18 cellular contexts compared by ENCODE assay signal in genomic region chr13:99384468-99384867, GRCh38.
A peak's percentile ranks its signal among the peaks of the same experiment; 100 is the strongest.
DNase-seq lines count a peak whose midpoint lies in the region; ATAC-seq and TF ChIP-seq lines count a peak whose summit lies in the region.
"Had no signal": no experiment of that assay in that cellular context is flagged by ENCODE, and none has a peak within 500 bp of the region (broad histone marks: within the 10 kb centered on the region; RNA-seq: fewer than 3 reads in every experiment).

No MANE protein-coding gene starts in this region.

- POLR2A ChIA-PET in activated CD4-positive, alpha-beta memory T cell treated with anti-CD3 and anti-CD28 coated beads, Interleukin-2, amount 10 ng/mL, durations not matched to agents 7 days and 5 days (lab: Charles Lee) = interaction anchor here (0.7 to 5.1 kb wide), 6 partner anchors 30 to 133 kb away, joined by 3 to 100 read pairs (median 17); partner anchors contain the start of gene GPR183

- H3K4me2 ChIP-seq in mammary epithelial cell (ENCODE audit: insufficient read depth, low read depth, low read length) = no peak overlapping the region

- H3K9me3 Mint-ChIP-seq in activated CD4-positive, alpha-beta memory T cell treated with anti-CD3 and anti-CD28 coated beads, Interleukin-2, amount 10 ng/mL, durations not matched to agents 7 days and 5 days = no peaks in the 10 kb centered on the region
- no peaks in the 10 kb centered on the region for H3K9me3 Mint-ChIP-seq in activated naive CD8-positive, alpha-beta T cell treated with anti-CD3 and anti-CD28 coated beads, Interleukin-2, amount 50 U/mL, for 24 hours
- H3K9me3 Mint-ChIP-seq: CD14-positive monocyte; T-helper 1 cell treated with Interleukin-12 subunit alpha and Interleukin-12 subunit beta and Interleukin-4 antibody, amounts not matched to agents 30 μg/mL and 1 μg/mL, for 36 hours had no signal

- in situ Hi-C loops in mammary epithelial cell (cut with MboI; ENCODE audit: low sequenced_read_pairs in 2 of 2) = no loop called here

- no peaks in the 10 kb centered on the region for H4K20me1 ChIP-seq in mammary epithelial cell (ENCODE audit: insufficient read depth, low read length)

- peaks cover 26% of the 10 kb centered on the region for H3K36me3 Mint-ChIP-seq in activated CD4-positive, alpha-beta memory T cell treated with anti-CD3 and anti-CD28 coated beads, Interleukin-2, amount 10 ng/mL, durations not matched to agents 7 days and 5 days (ENCODE audit: low read depth)
- H3K36me3 Mint-ChIP-seq in activated naive CD8-positive, alpha-beta T cell treated with anti-CD3 and anti-CD28 coated beads, Interleukin-2, amount 50 U/mL, for 24 hours (ENCODE audit: low read depth) = peaks cover 41% of the 10 kb centered on the region

- no peaks in the 10 kb centered on the region for H3K79me2 ChIP-seq in mammary epithelial cell (ENCODE audit: insufficient read depth, low read length)

- no peaks in the 10 kb centered on the region for H3K36me3 ChIP-seq in mammary epithelial cell (ENCODE audit: insufficient read depth, low read length)

- peak; percentile 30 for ATAC-seq in activated naive CD8-positive, alpha-beta T cell treated with anti-CD3 and anti-CD28 coated beads, Interleukin-2, amount 50 U/mL, for 24 hours
- ATAC-seq: pancreas had no signal

- H3K27ac ChIP-seq in mammary epithelial cell (ENCODE audit: insufficient read depth, low read depth, low read length) = no peak overlapping the region
- H3K27ac ChIP-seq: 22Rv1, epithelial cell of prostate, pancreas, RWPE1 had no signal

- H3K9ac ChIP-seq in mammary epithelial cell (ENCODE audit: insufficient read depth, low read length) = no peak overlapping the region

- dilution Hi-C loops in mammary epithelial cell (cut with HindIII; ENCODE audit: low sequenced_read_pairs) = loop anchor here (5.0 kb wide), 1 partner anchor 38 kb away; no protein-coding TSS in a partner anchor

- CTCF ChIA-PET in activated CD4-positive, alpha-beta memory T cell treated with anti-CD3 and anti-CD28 coated beads, Interleukin-2, amount 10 ng/mL, durations not matched to agents 7 days and 5 days (lab: Charles Lee) = interaction anchor here (0.8 to 8.3 kb wide), 9 partner anchors 14 to 184 kb away, joined by 3 to 121 read pairs (median 4); partner anchors contain the start of gene UBAC2
- CTCF ChIA-PET in mammary epithelial cell (lab: Charles Lee; ENCODE audit: low non-redundant PET) = no interaction called here

- intact Hi-C loops in mammary epithelial cell (cut with micrococcal nuclease) = no loop called here

- H3K27me3 ChIP-seq in mammary epithelial cell (ENCODE audit: insufficient read depth, low read length) = no peaks in the 10 kb centered on the region
- H3K27me3 ChIP-seq: pancreas, spleen had no signal

- no peak overlapping the region for H3K4me3 ChIP-seq in mammary epithelial cell (replicated peaks in 1 of 3; ENCODE audit: insufficient read depth in 1 of 3, low read depth in 2 of 3, low read length in 3 of 3)
- H3K4me3 ChIP-seq: pancreas, spleen had no signal

- no peak for TF ChIP-seq CTCF in mammary epithelial cell (conservative IDR thresholded peaks at IDR 0.05 in 1 of 2, IDR thresholded peaks at IDR 0.05 in 1 of 2; ENCODE audit: extremely low read depth in 1 of 2, insufficient read depth in 1 of 2, low read depth in 1 of 2, low read length in 2 of 2)

- 86% methylated on average over 13 of the region's 13 CpGs for WGBS in mammary epithelial cell (ENCODE audit: low coverage, missing lambda C conversion rate)

- no peak overlapping the region for H3K4me3 Mint-ChIP-seq in activated CD4-positive, alpha-beta memory T cell treated with anti-CD3 and anti-CD28 coated beads, Interleukin-2, amount 10 ng/mL, durations not matched to agents 7 days and 5 days
- no peak overlapping the region for H3K4me3 Mint-ChIP-seq in activated naive CD8-positive, alpha-beta T cell treated with anti-CD3 and anti-CD28 coated beads, Interleukin-2, amount 50 U/mL, for 24 hours
- H3K4me3 Mint-ChIP-seq: CD14-positive monocyte had no signal

- no TSS peak for BruUV-seq in mammary epithelial cell (replicated peaks; lab: Mats Ljungman, UMichigan)

- H3K27ac Mint-ChIP-seq in activated CD4-positive, alpha-beta memory T cell treated with anti-CD3 and anti-CD28 coated beads, Interleukin-2, amount 10 ng/mL, durations not matched to agents 7 days and 5 days = peak overlapping the region; percentile 50
- H3K27ac Mint-ChIP-seq in activated naive CD8-positive, alpha-beta T cell treated with anti-CD3 and anti-CD28 coated beads, Interleukin-2, amount 50 U/mL, for 24 hours = peak overlapping the region; percentile 97

- H3K27me3 Mint-ChIP-seq in activated CD4-positive, alpha-beta memory T cell treated with anti-CD3 and anti-CD28 coated beads, Interleukin-2, amount 10 ng/mL, durations not matched to agents 7 days and 5 days = no peaks in the 10 kb centered on the region
- H3K27me3 Mint-ChIP-seq in activated naive CD8-positive, alpha-beta T cell treated with anti-CD3 and anti-CD28 coated beads, Interleukin-2, amount 50 U/mL, for 24 hours = no peaks in the 10 kb centered on the region

- H3K4me1 ChIP-seq in mammary epithelial cell (ENCODE audit: insufficient read depth, low read length) = no peaks in the 10 kb centered on the region
- H3K4me1 ChIP-seq: pancreas had no signal

- H3K4me1 Mint-ChIP-seq in activated CD4-positive, alpha-beta memory T cell treated with anti-CD3 and anti-CD28 coated beads, Interleukin-2, amount 10 ng/mL, durations not matched to agents 7 days and 5 days = peaks cover 78% of the 10 kb centered on the region
- H3K4me1 Mint-ChIP-seq in activated naive CD8-positive, alpha-beta T cell treated with anti-CD3 and anti-CD28 coated beads, Interleukin-2, amount 50 U/mL, for 24 hours = peaks cover 95% of the 10 kb centered on the region

- no peak overlapping the region for H2AFZ ChIP-seq in mammary epithelial cell (ENCODE audit: low read depth, low read length)

- H3K9me3 ChIP-seq in mammary epithelial cell (replicated peaks; ENCODE audit: insufficient read depth, low read length) = no peaks in the 10 kb centered on the region
- H3K9me3 ChIP-seq: pancreas, spleen had no signal

- peak; percentile 21 for DNase-seq in activated CD4-positive, alpha-beta T cell treated with anti-CD3 and anti-CD28 coated beads for 1 hour
- no peak for DNase-seq in activated CD4-positive, alpha-beta T cell treated with anti-CD3 and anti-CD28 coated beads, Interleukin-2, amount 50 U/mL, for 4 hours
- DNase-seq in activated CD4-positive, alpha-beta memory T cell treated with anti-CD3 and anti-CD28 coated beads, Interleukin-2, amount 10 ng/mL, durations not matched to agents 7 days and 5 days = peak; percentile 34
- peak; percentile 48 for DNase-seq in activated naive CD8-positive, alpha-beta T cell treated with anti-CD3 and anti-CD28 coated beads, Interleukin-2, amount 50 U/mL, for 24 hours
- peak; percentile 62 for DNase-seq in pons (ENCODE audit: low spot score)
- no peak for DNase-seq in SK-N-DZ (ENCODE audit: low spot score)
- no peak for DNase-seq in NCI-H1694 treated with DMSO at 0.1 percent for 48 hours (lab: John Stamatoyannopoulos, UW)
- DNase-seq in mammary epithelial cell = no peak
- DNase-seq: amniotic stem cell, IMR-90, NCI-H1092, pancreas, spleen had no signal

Comparison
In these comparisons a context has a peak if more than half of its experiments do, and no peak if none do; other contexts are left out.
1. DNase-seq: peak in activated CD4-positive, alpha-beta T cell treated with anti-CD3 and anti-CD28 coated beads for 1 hour (single experiment), activated CD4-positive, alpha-beta memory T cell treated with anti-CD3 and anti-CD28 coated beads, Interleukin-2, amount 10 ng/mL, durations not matched to agents 7 days and 5 days (single experiment), activated naive CD8-positive, alpha-beta T cell treated with anti-CD3 and anti-CD28 coated beads, Interleukin-2, amount 50 U/mL, for 24 hours (single experiment) and pons (single experiment); none in activated CD4-positive, alpha-beta T cell treated with anti-CD3 and anti-CD28 coated beads, Interleukin-2, amount 50 U/mL, for 4 hours (0 of 2), SK-N-DZ (single experiment), NCI-H1694 treated with DMSO at 0.1 percent for 48 hours (single experiment) and mammary epithelial cell (single experiment).